ENCODE assay signal across 1 cellular context in genomic region chr6:39934060-39934757, GRCh38.
TF ChIP-seq lines count a peak whose summit lies in the region.

TSS of gene MOCS1 (minus strand) at chr6:39934462. CDS start at chr6:39934417, 45 bp downstream.

TF ChIP-seq in K562, 482 proteins besides CTCF, POLR2A, EP300 and RAD21 (continued from another document):
- TF ChIP-seq ATF2 (CRISPR knock-in tag; IDR thresholded peaks at IDR 0.05) = no peak
- TF ChIP-seq HNRNPH1 (optimal IDR thresholded peaks at IDR 0.05; ENCODE audit: low read depth, low read length) = no peak
- peak in 2 of 3 experiments; percentile 40 to 60 for TF ChIP-seq YY1 (IDR thresholded peaks at IDR 0.05; ENCODE audit: borderline replicate concordance in 1 of 3, control insufficient read depth in 1 of 3, extremely low read depth in 1 of 3, insufficient read depth in 3 of 3, insufficient read length in 1 of 3, insufficient replicate concordance in 2 of 3, low read depth in 1 of 3, low read length in 2 of 3)
- peak; percentile 81 for TF ChIP-seq MAZ (CRISPR knock-in tag; conservative IDR thresholded peaks at IDR 0.05 in 1 of 2, IDR thresholded peaks at IDR 0.05 in 1 of 2)
- TF ChIP-seq ZKSCAN3 (CRISPR knock-in tag; IDR thresholded peaks at IDR 0.05) = no peak
- TF ChIP-seq HDAC3 (IDR thresholded peaks at IDR 0.05; ENCODE audit: borderline replicate concordance, partially characterized antibody) = no peak
- TF ChIP-seq PTBP1 (IDR thresholded peaks at IDR 0.05; ENCODE audit: low read depth, low read length) = no peak
- TF ChIP-seq SIN3B (IDR thresholded peaks at IDR 0.05; ENCODE audit: low read depth) = no peak
- TF ChIP-seq NCOR1 (IDR thresholded peaks at IDR 0.05) = no peak
- peak; percentile 77 for TF ChIP-seq MBD2 (IDR thresholded peaks at IDR 0.05; ENCODE audit: borderline replicate concordance, low read depth)
- TF ChIP-seq ELK3 (CRISPR knock-in tag; IDR thresholded peaks at IDR 0.05) = no peak
- TF ChIP-seq EGR1 (conservative IDR thresholded peaks at IDR 0.05) = peak; percentile 40
- TF ChIP-seq GABPA (tag; conservative IDR thresholded peaks at IDR 0.05; ENCODE audit: low read depth) = peak; percentile 74
- no peak for TF ChIP-seq CBX8 (IDR thresholded peaks at IDR 0.05; ENCODE audit: borderline replicate concordance, extremely low read depth, low read depth, low read length, poor library complexity, severe bottlenecking)
- 0 out of 2 replicates have a peak, but pooled peaks have one; percentile 42 for TF ChIP-seq HOMEZ (CRISPR knock-in tag; IDR thresholded peaks at IDR 0.05)
- TF ChIP-seq MBD1 (CRISPR knock-in tag; IDR thresholded peaks at IDR 0.05) = no peak
- 0 out of 2 replicates have a peak, but pooled peaks have one; percentile 10 for TF ChIP-seq ELF2 (CRISPR knock-in tag; IDR thresholded peaks at IDR 0.05)
- TF ChIP-seq SP2 (IDR thresholded peaks at IDR 0.05; ENCODE audit: extremely low read depth, low read depth, low read length, poor library complexity, severe bottlenecking) = no peak
- TF ChIP-seq, protein P1, sequence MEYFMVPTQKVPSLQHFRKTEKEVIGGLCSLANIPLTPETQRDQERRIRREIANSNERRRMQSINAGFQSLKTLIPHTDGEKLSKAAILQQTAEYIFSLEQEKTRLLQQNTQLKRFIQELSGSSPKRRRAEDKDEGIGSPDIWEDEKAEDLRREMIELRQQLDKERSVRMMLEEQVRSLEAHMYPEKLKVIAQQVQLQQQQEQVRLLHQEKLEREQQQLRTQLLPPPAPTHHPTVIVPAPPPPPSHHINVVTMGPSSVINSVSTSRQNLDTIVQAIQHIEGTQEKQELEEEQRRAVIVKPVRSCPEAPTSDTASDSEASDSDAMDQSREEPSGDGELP (CRISPR knock-in tag; IDR thresholded peaks at IDR 0.05; ENCODE audit: borderline replicate concordance) = 0 out of 2 replicates have a peak, but pooled peaks have one; percentile 48
- no peak for TF ChIP-seq BCOR (IDR thresholded peaks at IDR 0.05)
- no peak for TF ChIP-seq RCOR1 (IDR thresholded peaks at IDR 0.05; ENCODE audit: borderline replicate concordance in 1 of 2, low read depth in 2 of 2, low read length in 2 of 2)
- TF ChIP-seq LCOR (CRISPR knock-in tag; IDR thresholded peaks at IDR 0.05) = peak; percentile 34; the same call in 1 of the 2 replicates
- no peak for TF ChIP-seq ZNF197 (CRISPR knock-in tag; IDR thresholded peaks at IDR 0.05; ENCODE audit: low read depth)
- peak; percentile 33; the same call in 1 of the 2 replicates for TF ChIP-seq REST (CRISPR knock-in tag; IDR thresholded peaks at IDR 0.05; ENCODE audit: low read depth)
- TF ChIP-seq ZNF780A (CRISPR knock-in tag; IDR thresholded peaks at IDR 0.05) = no peak
- TF ChIP-seq POLR2H (tag; IDR thresholded peaks at IDR 0.05; ENCODE audit: low read depth) = peak; percentile 27; the same call in 1 of the 2 replicates
- no peak for TF ChIP-seq KLF13 (tag; IDR thresholded peaks at IDR 0.05; ENCODE audit: borderline replicate concordance, low read depth)
- TF ChIP-seq POU5F1 (IDR thresholded peaks at IDR 0.05; ENCODE audit: borderline replicate concordance, low read depth, low read length, partially characterized antibody) = no peak
- TF ChIP-seq, protein P2, sequence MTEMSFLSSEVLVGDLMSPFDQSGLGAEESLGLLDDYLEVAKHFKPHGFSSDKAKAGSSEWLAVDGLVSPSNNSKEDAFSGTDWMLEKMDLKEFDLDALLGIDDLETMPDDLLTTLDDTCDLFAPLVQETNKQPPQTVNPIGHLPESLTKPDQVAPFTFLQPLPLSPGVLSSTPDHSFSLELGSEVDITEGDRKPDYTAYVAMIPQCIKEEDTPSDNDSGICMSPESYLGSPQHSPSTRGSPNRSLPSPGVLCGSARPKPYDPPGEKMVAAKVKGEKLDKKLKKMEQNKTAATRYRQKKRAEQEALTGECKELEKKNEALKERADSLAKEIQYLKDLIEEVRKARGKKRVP (CRISPR knock-in tag; IDR thresholded peaks at IDR 0.05) = no peak; the same call in 1 of the 2 replicates
- TF ChIP-seq NR2C1 (IDR thresholded peaks at IDR 0.05) = peak; percentile 84
- peak; percentile 94 for TF ChIP-seq NR2C1 (tag; IDR thresholded peaks at IDR 0.05)
- 0 out of 2 replicates have a peak, but pooled peaks have one; percentile 19 for TF ChIP-seq MAX (CRISPR knock-in tag; IDR thresholded peaks at IDR 0.05)
- TF ChIP-seq CBFA2T2 (conservative IDR thresholded peaks at IDR 0.05) = no peak
- TF ChIP-seq NFYB (IDR thresholded peaks at IDR 0.05; ENCODE audit: extremely low read depth, insufficient read length) = peak; percentile 31
- TF ChIP-seq SFPQ (IDR thresholded peaks at IDR 0.05; ENCODE audit: low read depth, low read length) = no peak
